Comparison of ENCODE assay signal across 25 cellular contexts in the genomic region with DNA sequence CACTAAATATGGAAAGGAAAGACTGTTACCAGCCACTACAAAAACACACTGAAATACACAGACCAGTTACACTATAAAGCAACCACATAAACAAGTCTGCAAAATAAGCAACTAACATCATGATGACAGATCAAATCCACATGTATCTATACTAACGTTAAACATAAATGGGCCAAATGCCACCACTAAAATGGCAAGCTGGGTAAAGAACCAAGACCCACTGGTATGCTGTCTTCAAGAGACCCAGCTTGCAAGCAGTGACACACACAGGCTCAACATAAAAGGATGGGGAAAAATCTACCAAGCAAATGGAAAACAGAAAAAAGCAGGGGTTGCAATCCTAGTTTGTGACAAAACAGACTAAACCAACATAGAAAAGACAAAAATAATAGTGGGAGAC.
"Had no signal": no experiment of that assay in that cellular context is flagged by ENCODE, and none has a peak within 500 bp of the region (broad histone marks: within the 10 kb centered on the region; RNA-seq: fewer than 3 reads in every experiment).

No MANE protein-coding gene starts in this region.

- H3K27ac ChIP-seq: stomach, suprapubic skin, testis, thoracic aorta, thyroid gland, tibial artery, tibial nerve, transverse colon, upper lobe of left lung, uterus, vagina had no signal

- ATAC-seq: stimulated activated effector memory CD8-positive, alpha-beta T cell treated with anti-CD3 and anti-CD28 coated beads, Interleukin-12 subunit alpha, Interleukin-12 subunit beta, amount 100 ng/mL, for 72 hours; stimulated activated memory B cell treated with anti-CD40 and anti-IgM and Interleukin-4, amounts not matched to agents 10 μg/mL and 1 μg/mL and 100 μg/mL, for 72 hours; stimulated activated naive B cell treated with anti-CD40 and anti-IgM and Interleukin-4, amounts not matched to agents 10 μg/mL and 1 μg/mL and 100 μg/mL, for 72 hours; stimulated activated naive CD8-positive, alpha-beta T cell treated with anti-CD3 and anti-CD28 coated beads, Interleukin-15, amount 100 ng/mL, for 72 hours; stimulated activated naive CD8-positive, alpha-beta T cell treated with anti-CD3 and anti-CD28 coated beads, Interleukin-15, Interleukin-2, amounts not matched to agents 100 U/mL and 50 U/mL, for 24 hours had no signal

- DNase-seq: stimulated activated CD4-positive, alpha-beta T cell treated with anti-CD3 and anti-CD28 coated beads, Interleukin-2, amount 100 ng/mL, for 48 hours; stimulated activated CD4-positive, alpha-beta T cell treated with anti-CD3 and anti-CD28 coated beads, Interleukin-4, amount 100 ng/mL, for 1 hour; stimulated activated CD4-positive, alpha-beta T cell treated with anti-CD3 and anti-CD28 coated beads, Interleukin-4, amount 100 ng/mL, for 24 hours; stimulated activated CD4-positive, alpha-beta T cell treated with anti-CD3 and anti-CD28 coated beads, Interleukin-4, amount 100 ng/mL, for 4 hours; stimulated activated CD8-positive, alpha-beta memory T cell treated with anti-CD3 and anti-CD28 coated beads, Interleukin-4, amount 100 ng/mL, for 48 hours; stimulated activated naive B cell treated with anti-CD40 and anti-IgM and Interleukin-4, amounts not matched to agents 10 μg/mL and 1 μg/mL and 100 μg/mL, for 72 hours; stimulated activated naive CD4-positive, alpha-beta T cell; stimulated activated naive CD4-positive, alpha-beta T cell treated with Interleukin-2 at 50 U/mL for 16 hours; stimulated activated naive CD8-positive, alpha-beta T cell treated with anti-CD3 and anti-CD28 coated beads, Interleukin-15, amount 100 ng/mL, for 72 hours; stimulated activated naive CD8-positive, alpha-beta T cell treated with anti-CD3 and anti-CD28 coated beads, Interleukin-15, Interleukin-2, amounts not matched to agents 100 U/mL and 50 U/mL, for 24 hours; stomach; substantia nigra; testis; thyroid gland; tibial artery; transverse colon; trophoblast cell; upper lobe of left lung; uterus had no signal

- H3K36me3 ChIP-seq: stomach, suprapubic skin, thoracic aorta, thyroid gland, tibial artery, tibial nerve, transverse colon, upper lobe of left lung, uterus, vagina had no signal

- H3K4me1 ChIP-seq: stomach, suprapubic skin, testis, thyroid gland, tibial artery, tibial nerve, transverse colon, upper lobe of left lung, uterus, vagina had no signal

- H3K27me3 ChIP-seq: stomach, suprapubic skin, testis, thyroid gland, tibial artery, tibial nerve, transverse colon, upper lobe of left lung, uterus, vagina had no signal

- H3K9me3 ChIP-seq: testis, thyroid gland, uterus, vagina had no signal

- H3K4me3 ChIP-seq: stomach, suprapubic skin, testis, thoracic aorta, thyroid gland, tibial artery, tibial nerve, transverse colon, upper lobe of left lung, uterus, vagina had no signal
